In genomic region chr11:72813740-72814138, GRCh38 we compare ENCODE assay signal across 1 cellular context.
TF ChIP-seq lines count a peak whose summit lies in the region.

No MANE protein-coding gene starts in this region.

TF ChIP-seq in HepG2, 621 proteins besides CTCF, POLR2A, EP300 and RAD21 (continued from another document and continues in another):
- TF ChIP-seq, protein P1, sequence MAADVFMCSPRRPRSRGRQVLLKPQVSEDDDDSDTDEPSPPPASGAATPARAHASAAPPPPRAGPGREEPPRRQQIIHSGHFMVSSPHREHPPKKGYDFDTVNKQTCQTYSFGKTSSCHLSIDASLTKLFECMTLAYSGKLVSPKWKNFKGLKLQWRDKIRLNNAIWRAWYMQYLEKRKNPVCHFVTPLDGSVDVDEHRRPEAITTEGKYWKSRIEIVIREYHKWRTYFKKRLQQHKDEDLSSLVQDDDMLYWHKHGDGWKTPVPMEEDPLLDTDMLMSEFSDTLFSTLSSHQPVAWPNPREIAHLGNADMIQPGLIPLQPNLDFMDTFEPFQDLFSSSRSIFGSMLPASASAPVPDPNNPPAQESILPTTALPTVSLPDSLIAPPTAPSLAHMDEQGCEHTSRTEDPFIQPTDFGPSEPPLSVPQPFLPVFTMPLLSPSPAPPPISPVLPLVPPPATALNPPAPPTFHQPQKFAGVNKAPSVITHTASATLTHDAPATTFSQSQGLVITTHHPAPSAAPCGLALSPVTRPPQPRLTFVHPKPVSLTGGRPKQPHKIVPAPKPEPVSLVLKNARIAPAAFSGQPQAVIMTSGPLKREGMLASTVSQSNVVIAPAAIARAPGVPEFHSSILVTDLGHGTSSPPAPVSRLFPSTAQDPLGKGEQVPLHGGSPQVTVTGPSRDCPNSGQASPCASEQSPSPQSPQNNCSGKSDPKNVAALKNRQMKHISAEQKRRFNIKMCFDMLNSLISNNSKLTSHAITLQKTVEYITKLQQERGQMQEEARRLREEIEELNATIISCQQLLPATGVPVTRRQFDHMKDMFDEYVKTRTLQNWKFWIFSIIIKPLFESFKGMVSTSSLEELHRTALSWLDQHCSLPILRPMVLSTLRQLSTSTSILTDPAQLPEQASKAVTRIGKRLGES (CRISPR knock-in tag; IDR thresholded peaks at IDR 0.05; ENCODE audit: borderline replicate concordance), result no peak; the same call in 1 of the 2 replicates
- no peak; the same call in 1 of the 2 replicates for TF ChIP-seq CSRNP1 (CRISPR knock-in tag; IDR thresholded peaks at IDR 0.05)
- no peak; the same call in 1 of the 2 replicates for TF ChIP-seq ZNF331 (CRISPR knock-in tag; IDR thresholded peaks at IDR 0.05)
- no peak for TF ChIP-seq ZNF382 (CRISPR knock-in tag; IDR thresholded peaks at IDR 0.05; ENCODE audit: borderline replicate concordance)
- TF ChIP-seq, protein P2, sequence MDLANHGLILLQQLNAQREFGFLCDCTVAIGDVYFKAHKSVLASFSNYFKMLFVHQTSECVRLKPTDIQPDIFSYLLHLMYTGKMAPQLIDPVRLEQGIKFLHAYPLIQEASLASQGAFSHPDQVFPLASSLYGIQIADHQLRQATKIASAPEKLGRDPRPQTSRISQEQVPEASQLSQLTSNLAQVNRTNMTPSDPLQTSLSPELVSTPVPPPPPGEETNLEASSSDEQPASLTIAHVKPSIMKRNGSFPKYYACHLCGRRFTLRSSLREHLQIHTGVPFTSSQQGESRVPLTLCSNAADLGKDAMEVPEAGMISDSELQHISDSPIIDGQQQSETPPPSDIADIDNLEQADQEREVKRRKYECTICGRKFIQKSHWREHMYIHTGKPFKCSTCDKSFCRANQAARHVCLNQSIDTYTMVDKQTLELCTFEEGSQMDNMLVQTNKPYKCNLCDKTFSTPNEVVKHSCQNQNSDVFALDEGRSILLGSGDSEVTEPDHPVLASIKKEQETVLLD (CRISPR knock-in tag; IDR thresholded peaks at IDR 0.05; ENCODE audit: low read depth), result no peak
- no peak for TF ChIP-seq KDM3A (CRISPR knock-in tag; IDR thresholded peaks at IDR 0.05; ENCODE audit: low read depth)
- TF ChIP-seq ZNF792 (CRISPR knock-in tag; IDR thresholded peaks at IDR 0.05), result peak; percentile 35; the same call in 1 of the 2 replicates
- TF ChIP-seq GPN1 (CRISPR knock-in tag; IDR thresholded peaks at IDR 0.05; ENCODE audit: borderline replicate concordance), result no peak
- no peak; the same call in 1 of the 2 replicates for TF ChIP-seq ZNF335 (CRISPR knock-in tag; IDR thresholded peaks at IDR 0.05)
- TF ChIP-seq PTBP1 (IDR thresholded peaks at IDR 0.05; ENCODE audit: low read depth, low read length, poor library complexity, severe bottlenecking), result no peak
- TF ChIP-seq MIER3 (CRISPR knock-in tag; IDR thresholded peaks at IDR 0.05; ENCODE audit: borderline replicate concordance), result no peak
- no peak for TF ChIP-seq ATF3 (CRISPR knock-in tag; IDR thresholded peaks at IDR 0.05)
- TF ChIP-seq ATF7-NPFF (CRISPR knock-in tag; IDR thresholded peaks at IDR 0.05; ENCODE audit: low read depth), result no peak; the same call in 1 of the 2 replicates
- no peak; the same call in 1 of the 2 replicates for TF ChIP-seq ZNF276 (CRISPR knock-in tag; IDR thresholded peaks at IDR 0.05; ENCODE audit: low read depth)
- TF ChIP-seq BHLHE40 (IDR thresholded peaks at IDR 0.05; ENCODE audit: low read length), result no peak
- no peak for TF ChIP-seq ZBTB34 (CRISPR knock-in tag; IDR thresholded peaks at IDR 0.05)
- no peak for TF ChIP-seq TCF7 (IDR thresholded peaks at IDR 0.05; ENCODE audit: low read depth)
- no peak for TF ChIP-seq RNF2 (conservative IDR thresholded peaks at IDR 0.05; ENCODE audit: low read depth)
- TF ChIP-seq ZNF740 (CRISPR knock-in tag; IDR thresholded peaks at IDR 0.05), result no peak
- no peak; the same call in 1 of the 2 replicates for TF ChIP-seq MXD4 (CRISPR knock-in tag; IDR thresholded peaks at IDR 0.05)
- peak; percentile 28; the same call in 1 of the 2 replicates for TF ChIP-seq ZSCAN9 (CRISPR knock-in tag; IDR thresholded peaks at IDR 0.05; ENCODE audit: borderline replicate concordance)
- TF ChIP-seq ZNF34 (CRISPR knock-in tag; IDR thresholded peaks at IDR 0.05; ENCODE audit: borderline replicate concordance), result 0 out of 2 replicates have a peak, but pooled peaks have one; percentile 42
- TF ChIP-seq ZXDC (CRISPR knock-in tag; IDR thresholded peaks at IDR 0.05), result no peak
- TF ChIP-seq JUN (CRISPR knock-in tag; IDR thresholded peaks at IDR 0.05), result no peak
- no peak for TF ChIP-seq ZC3H13 (CRISPR knock-in tag; IDR thresholded peaks at IDR 0.05)
- 0 out of 2 replicates have a peak, but pooled peaks have one; percentile 10 for TF ChIP-seq FOXK1 (CRISPR knock-in tag; IDR thresholded peaks at IDR 0.05; ENCODE audit: borderline replicate concordance, low read depth)
- 0 out of 2 replicates have a peak, but pooled peaks have one; percentile 22 for TF ChIP-seq ZFP90 (CRISPR knock-in tag; IDR thresholded peaks at IDR 0.05; ENCODE audit: borderline replicate concordance)
- TF ChIP-seq ZNF784 (CRISPR knock-in tag; IDR thresholded peaks at IDR 0.05; ENCODE audit: borderline replicate concordance), result no peak; the same call in 1 of the 2 replicates
- peak; percentile 80 for TF ChIP-seq PHF8 (CRISPR knock-in tag; IDR thresholded peaks at IDR 0.05)
- TF ChIP-seq KLF16 (CRISPR knock-in tag; IDR thresholded peaks at IDR 0.05), result no peak; a peak in 1 of 4 replicates
- no peak for TF ChIP-seq ZNF737 (CRISPR knock-in tag; IDR thresholded peaks at IDR 0.05; ENCODE audit: borderline replicate concordance)
- no peak for TF ChIP-seq DPF2 (CRISPR knock-in tag; IDR thresholded peaks at IDR 0.05; ENCODE audit: borderline replicate concordance, low read depth)
- TF ChIP-seq RFX1 (IDR thresholded peaks at IDR 0.05), result no peak
- TF ChIP-seq CC2D1A (CRISPR knock-in tag; IDR thresholded peaks at IDR 0.05), result no peak
- TF ChIP-seq ZNF205 (CRISPR knock-in tag; IDR thresholded peaks at IDR 0.05), result peak; percentile 24; the same call in 1 of the 2 replicates
- TF ChIP-seq ZNF790 (CRISPR knock-in tag; IDR thresholded peaks at IDR 0.05; ENCODE audit: borderline replicate concordance), result no peak
- TF ChIP-seq SMAD1 (CRISPR knock-in tag; IDR thresholded peaks at IDR 0.05; ENCODE audit: borderline replicate concordance, low read depth), result 0 out of 2 replicates have a peak, but pooled peaks have one; percentile 63
- TF ChIP-seq, protein P3, sequence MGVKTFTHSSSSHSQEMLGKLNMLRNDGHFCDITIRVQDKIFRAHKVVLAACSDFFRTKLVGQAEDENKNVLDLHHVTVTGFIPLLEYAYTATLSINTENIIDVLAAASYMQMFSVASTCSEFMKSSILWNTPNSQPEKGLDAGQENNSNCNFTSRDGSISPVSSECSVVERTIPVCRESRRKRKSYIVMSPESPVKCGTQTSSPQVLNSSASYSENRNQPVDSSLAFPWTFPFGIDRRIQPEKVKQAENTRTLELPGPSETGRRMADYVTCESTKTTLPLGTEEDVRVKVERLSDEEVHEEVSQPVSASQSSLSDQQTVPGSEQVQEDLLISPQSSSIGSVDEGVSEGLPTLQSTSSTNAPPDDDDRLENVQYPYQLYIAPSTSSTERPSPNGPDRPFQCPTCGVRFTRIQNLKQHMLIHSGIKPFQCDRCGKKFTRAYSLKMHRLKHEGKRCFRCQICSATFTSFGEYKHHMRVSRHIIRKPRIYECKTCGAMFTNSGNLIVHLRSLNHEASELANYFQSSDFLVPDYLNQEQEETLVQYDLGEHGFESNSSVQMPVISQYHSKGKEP (CRISPR knock-in tag; IDR thresholded peaks at IDR 0.05), result no peak
- TF ChIP-seq ZNF274 (CRISPR knock-in tag; IDR thresholded peaks at IDR 0.05), result no peak
- TF ChIP-seq LRRFIP1 (CRISPR knock-in tag; conservative IDR thresholded peaks at IDR 0.05), result no peak
- no peak for TF ChIP-seq SNAI1 (CRISPR knock-in tag; IDR thresholded peaks at IDR 0.05; ENCODE audit: borderline replicate concordance)
- no peak for TF ChIP-seq KLF11 (CRISPR knock-in tag; IDR thresholded peaks at IDR 0.05)
- TF ChIP-seq, protein P4, sequence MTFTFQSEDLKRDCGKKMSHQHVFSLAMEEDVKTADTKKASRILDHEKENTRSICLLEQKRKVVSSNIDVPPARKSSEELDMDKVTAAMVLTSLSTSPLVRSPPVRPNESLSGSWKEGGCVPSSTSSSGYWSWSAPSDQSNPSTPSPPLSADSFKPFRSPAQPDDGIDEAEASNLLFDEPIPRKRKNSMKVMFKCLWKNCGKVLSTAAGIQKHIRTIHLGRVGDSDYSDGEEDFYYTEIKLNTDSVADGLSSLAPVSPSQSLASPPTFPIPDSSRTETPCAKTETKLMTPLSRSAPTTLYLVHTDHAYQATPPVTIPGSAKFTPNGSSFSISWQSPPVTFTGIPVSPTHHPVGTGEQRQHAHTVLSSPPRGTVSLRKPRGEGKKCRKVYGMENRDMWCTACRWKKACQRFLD (CRISPR knock-in tag; IDR thresholded peaks at IDR 0.05; ENCODE audit: borderline replicate concordance), result peak; percentile 69; the same call in 1 of the 2 replicates
